In the genomic region with DNA sequence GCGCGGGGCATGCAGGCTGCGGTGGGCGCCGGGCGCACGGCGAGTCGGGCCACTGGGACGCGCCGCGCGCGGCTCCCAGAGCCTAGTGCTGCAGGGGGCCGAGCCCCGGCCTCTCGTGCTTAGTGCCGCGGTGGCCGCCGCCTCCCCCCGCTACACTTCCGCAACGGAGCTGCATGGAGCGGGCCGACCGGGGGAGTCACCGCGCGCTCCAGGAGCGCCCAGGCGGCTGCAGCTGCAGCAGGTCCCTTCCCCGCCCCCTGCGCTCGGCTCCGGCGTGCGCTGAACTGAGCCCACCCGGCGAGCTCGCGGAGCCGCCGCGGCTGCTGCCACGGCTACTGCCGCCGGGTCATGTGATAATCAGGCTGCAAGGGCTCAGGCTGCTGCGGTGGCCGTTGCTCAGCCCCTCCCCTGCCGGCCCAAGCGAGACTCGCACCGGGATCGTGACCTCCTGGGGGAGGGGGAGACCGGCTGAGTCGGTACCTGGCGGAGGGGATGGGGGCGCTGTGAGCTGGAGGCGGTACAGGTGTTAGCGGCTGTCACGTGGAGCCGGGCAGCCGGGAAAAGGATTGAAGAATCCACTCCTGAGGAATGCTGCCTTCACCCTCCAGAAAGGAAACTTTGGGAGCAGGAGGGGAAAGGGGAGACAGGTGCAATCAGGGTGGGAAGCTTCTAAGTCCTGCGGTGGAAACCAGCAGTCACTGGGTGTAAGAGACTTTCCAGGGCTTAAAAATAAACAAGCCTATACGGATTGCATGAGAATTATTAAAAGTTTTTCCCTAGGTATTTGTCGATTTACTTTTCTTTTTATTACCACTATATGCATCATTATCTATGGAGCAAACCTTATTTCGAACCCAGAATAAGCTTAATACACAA, we compare ENCODE assay signal across 7 cellular contexts. TPM values are rescaled to one million over a fixed set of nuclear protein-coding genes. Genes with fewer than 3 reads are reported as not detected.
DNase-seq lines count a peak whose midpoint lies in the region; ATAC-seq, FAIRE-seq and TF ChIP-seq lines count a peak whose summit lies in the region.

A gene with protein sequence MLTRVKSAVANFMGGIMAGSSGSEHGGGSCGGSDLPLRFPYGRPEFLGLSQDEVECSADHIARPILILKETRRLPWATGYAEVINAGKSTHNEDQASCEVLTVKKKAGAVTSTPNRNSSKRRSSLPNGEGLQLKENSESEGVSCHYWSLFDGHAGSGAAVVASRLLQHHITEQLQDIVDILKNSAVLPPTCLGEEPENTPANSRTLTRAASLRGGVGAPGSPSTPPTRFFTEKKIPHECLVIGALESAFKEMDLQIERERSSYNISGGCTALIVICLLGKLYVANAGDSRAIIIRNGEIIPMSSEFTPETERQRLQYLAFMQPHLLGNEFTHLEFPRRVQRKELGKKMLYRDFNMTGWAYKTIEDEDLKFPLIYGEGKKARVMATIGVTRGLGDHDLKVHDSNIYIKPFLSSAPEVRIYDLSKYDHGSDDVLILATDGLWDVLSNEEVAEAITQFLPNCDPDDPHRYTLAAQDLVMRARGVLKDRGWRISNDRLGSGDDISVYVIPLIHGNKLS (minus strand): TSS at position 352 of the 876 bp plus-strand sequence. CDS start 414 bp downstream, outside the sequence.

- peak within 1 kb of the TSS; percentile 95 for H3K4me2 ChIP-seq in GM23338
- peak within 1 kb of the TSS; percentile 77 for H3K4me2 ChIP-seq in K562 (ENCODE audit: insufficient read depth, low read length)

- no peaks in the 10 kb centered on the region for H3K36me3 Mint-ChIP-seq in GM23338 (ENCODE audit: low read depth)

- H3K4me3 ChIP-seq in GM23338 (peak within 1 kb of the TSS; percentile 83), Peyer's patch (peak within 1 kb of the TSS; percentile 44 to 65 (median 58)), K562 (peak within 1 kb of the TSS; percentile 72)
- peak within 1 kb of the TSS; percentile 71 for H3K4me3 ChIP-seq in Jurkat, Clone E6-1 (ENCODE audit: low read length)

- peak within 1 kb of the TSS; percentile 81 for H3K27ac Mint-ChIP-seq in GM23338

- H3K9me3 Mint-ChIP-seq in GM23338: no peaks in the 10 kb centered on the region

- peaks cover 40% of the 10 kb centered on the region for H3K4me1 Mint-ChIP-seq in GM23338

- peak; percentile 83 for ATAC-seq in GM23338
- ATAC-seq in K562: peak; percentile 91

- intact Hi-C loops in K562 (cut with micrococcal nuclease): loop anchor here (2.0 to 5.0 kb wide), 3 partner anchors 42 to 132 kb away; no protein-coding TSS in a partner anchor

- H2AFZ ChIP-seq in GM23338 (peak within 1 kb of the TSS; percentile 23; the same call in 1 of the 2 replicates), K562 (ENCODE audit: low read depth, low read length) (peak within 1 kb of the TSS; percentile 91)

- H3K27me3 ChIP-seq in GM23338 (ENCODE audit: insufficient read depth) (no peaks in the 10 kb centered on the region), Peyer's patch (no peaks in the 10 kb centered on the region), K562 (ENCODE audit: control insufficient read depth in 2 of 2, insufficient read depth in 2 of 2, low read length in 2 of 2) (peaks cover 0 to 7% of the 10 kb centered on the region in 2 experiments; a peak in 1 of 5 replicates)

- no TSS peak for BruUV-seq in K562 (replicated peaks; lab: Mats Ljungman, UMichigan)

- H3K27ac ChIP-seq in GM23338 (ENCODE audit: low read depth): peak within 1 kb of the TSS; percentile 81
- peak within 1 kb of the TSS in 2 of 4 donors; percentile 39 to 44 for H3K27ac ChIP-seq in Peyer's patch
- H3K27ac ChIP-seq in K562 (ENCODE audit: extremely low read depth, low read depth, low read length): peak within 1 kb of the TSS; percentile 67

- no peaks in the 10 kb centered on the region for H3K9me3 ChIP-seq in Peyer's patch
- H3K9me3 ChIP-seq in K562 (replicated peaks; ENCODE audit: control insufficient read depth, insufficient read depth, low read depth, low read length): no peaks in the 10 kb centered on the region

- peak within 1 kb of the TSS; percentile 59 to 88 for H3K9ac ChIP-seq in K562 (ENCODE audit: insufficient read depth in 1 of 2, low read depth in 2 of 2, low read length in 2 of 2)

- H3K79me2 ChIP-seq in GM23338 (replicated peaks; ENCODE audit: insufficient read depth): peaks cover 36% of the 10 kb centered on the region
- H3K79me2 ChIP-seq in K562 (ENCODE audit: control insufficient read depth, insufficient read depth, low read length): peaks cover 41% of the 10 kb centered on the region

- no peaks in the 10 kb centered on the region for H3K9me1 ChIP-seq in K562 (ENCODE audit: control insufficient read depth, insufficient read depth, low read length)

- FAIRE-seq in K562 (lab: Jason Lieb, UNC): peak; percentile 37

- in situ Hi-C loops in K562 (cut with MboI): no loop called here

- no peaks in the 10 kb centered on the region for H3F3A ChIP-seq in GM23338 (replicated peaks; ENCODE audit: low read depth)

- H3K36me3 ChIP-seq in GM23338 (ENCODE audit: insufficient read depth) (no peaks in the 10 kb centered on the region), Peyer's patch (no peaks in the 10 kb centered on the region), K562 (ENCODE audit: control insufficient read depth, insufficient read depth, low read length) (no peaks in the 10 kb centered on the region)

- peaks cover 10% of the 10 kb centered on the region for H3K27me3 Mint-ChIP-seq in GM23338 (ENCODE audit: insufficient read depth, low read depth, poor library complexity)

- under 1% methylated on average over 47 of the region's 69 CpGs for WGBS in K562 (ENCODE audit: insufficient coverage, low coverage, missing lambda C conversion rate)

- TF ChIP-seq POLR2A in Peyer's patch (IDR thresholded peaks at IDR 0.05): peak in 1 of 2 donors; percentile 15
- peak; percentile 64 for TF ChIP-seq POLR2A in K562 (conservative IDR thresholded peaks at IDR 0.05)

- TF ChIP-seq CTCF in GM12872 (IDR thresholded peaks at IDR 0.05; ENCODE audit: insufficient read depth, low read depth, low read length) (peak; percentile 48), GM23338 (conservative IDR thresholded peaks at IDR 0.05; ENCODE audit: low read depth in 2 of 2) (peak; percentile 72 to 81), Peyer's patch (IDR thresholded peaks at IDR 0.05) (peak in 4 of 6 experiments; percentile 4 to 58 (median 54)), K562 (IDR thresholded peaks at IDR 0.05 in 2 of 3, conservative IDR thresholded peaks at IDR 0.05 in 1 of 3; ENCODE audit: insufficient read depth in 2 of 3, low read depth in 1 of 3, low read length in 3 of 3) (peak; percentile 63 to 85 (median 68))

- H4K20me1 ChIP-seq in GM23338 (replicated peaks; ENCODE audit: insufficient read depth) (no peaks in the 10 kb centered on the region), K562 (replicated peaks; ENCODE audit: control insufficient read depth, insufficient read depth, low read length) (no peaks in the 10 kb centered on the region)

- peak; percentile 38 to 48 for TF ChIP-seq RAD21 in K562 (CRISPR knock-in tag; conservative IDR thresholded peaks at IDR 0.05 in 1 of 2, IDR thresholded peaks at IDR 0.05 in 1 of 2)

- H3K4me3 Mint-ChIP-seq in GM23338: peak within 1 kb of the TSS; percentile 97

- TF ChIP-seq EP300 in K562 (IDR thresholded peaks at IDR 0.05; ENCODE audit: low read length): no peak

- POLR2A ChIA-PET in K562 (lab: Yijun Ruan, JAX): interaction anchor here (0.6 to 2.9 kb wide), 7 partner anchors 9 to 30 kb away, joined by 3 to 11 read pairs (median 4); no protein-coding TSS in a partner anchor

- DNase-seq in GM23338 (ENCODE audit: low spot score): peak; percentile 98
- DNase-seq in Jurkat, Clone E6-1 (ENCODE audit: low read depth, low spot score): peak; percentile 56
- DNase-seq in Peyer's patch: peak; percentile 18 to 83 (median 71)
- peak; percentile 88 to 91 (median 89) for DNase-seq in K562 (ENCODE audit: extremely low read depth in 1 of 4, low spot score in 3 of 4)
- peak; percentile 83 for DNase-seq in iPS DF 4.7 (ENCODE audit: extremely low read depth, low spot score)
- peak; percentile 19 for DNase-seq in renal cortical epithelial cell (ENCODE audit: low read depth)

- H3K9me2 ChIP-seq in GM23338 (ENCODE audit: insufficient read depth): no peaks in the 10 kb centered on the region

- CTCF ChIA-PET in K562 (lab: Yijun Ruan, JAX; ENCODE audit: low intra/inter-chr PET ratio): interaction anchor here (0.7 to 1.1 kb wide), 2 partner anchors 141 to 1025 kb away, joined by 3 read pairs; no protein-coding TSS in a partner anchor

- H3K4me1 ChIP-seq in GM23338 (ENCODE audit: insufficient read depth): peaks cover 44% of the 10 kb centered on the region
- H3K4me1 ChIP-seq in Peyer's patch: peaks cover 0 to 10% (median 0%) of the 10 kb centered on the region in 4 donors
- H3K4me1 ChIP-seq in K562 (replicated peaks in 1 of 2; ENCODE audit: control insufficient read depth in 2 of 2, insufficient read depth in 2 of 2, low read length in 2 of 2): peaks cover 10 to 24% of the 10 kb centered on the region in 2 experiments; a peak in 4 of 5 replicates

TF ChIP-seq in GM23338, 12 proteins besides CTCF, POLR2A, EP300 and RAD21 (continues in another document):
- peak; percentile 92 for TF ChIP-seq POLR2AphosphoS5 (IDR thresholded peaks at IDR 0.05; ENCODE audit: low read depth)

RNA-seq across cellular contexts. Expression of the gene that starts here (rescaled TPM):
- total RNA-seq in GM23338 (2014; rRNA removed; shearing (Covaris generic)): 41.2 and 41.3 TPM in 2 replicates
- polyA plus RNA-seq in GM23338 (2016; fragmentation: Nextera tagmentation; extraction: Ambion mirVana) (11.3 and 11.4 TPM in 2 replicates), K562 (2011; rRNA removed) (4.8 and 6.1 TPM in 2 replicates), K562 (2014; fragmentation: Illumina TruSeq; extraction: Trizol) (11.1 and 11.6 TPM in 2 replicates), K562 (2014; fragmentation: Nextera tagmentation; extraction: Ambion mirVana) (1 to 10 TPM; 5.3 to 8.1 TPM), K562 (2014; rRNA removed) (9.3 and 9.7 TPM in 2 replicates)
- 4.9 TPM for polyA plus RNA-seq in Jurkat, Clone E6-1 (2012; ENCODE audit: insufficient read depth, insufficient read length)
- total RNA-seq in Peyer's patch (1 to 10 TPM; 1.7 to 7.4 (median 3.4) TPM), K562 (2014; rRNA removed) (11.3 and 13.0 TPM in 2 replicates), K562 (2014; rRNA removed; fragmentation: Illumina TruSeq; extraction: Trizol) (13.7 and 17.2 TPM in 2 replicates), K562 (2015; rRNA removed; fragmentation: Illumina TruSeq; extraction: Trizol) (29.0 and 29.3 TPM in 2 replicates), K562 (2021) (21.5 and 23.0 TPM in 2 replicates), renal cortical epithelial cell (27.1 and 36.6 TPM in 2 replicates)
- 4.0 and 12.4 TPM in 2 replicates for total RNA-seq in K562 (2011; cell fraction: chromatin; rRNA removed; ENCODE audit: low replicate concordance)
- 5.7 and 6.2 TPM in 2 replicates for total RNA-seq in K562 (2011; cell fraction: nucleolus; rRNA removed)
- total RNA-seq in K562 (2011; cell fraction: nucleoplasm; rRNA removed): 5.2 and 6.4 TPM in 2 replicates
- polyA plus RNA-seq in K562 (2011; cell fraction: cytosol; rRNA removed): 4.5 and 5.7 TPM in 2 replicates
- 3.7 and 4.0 TPM in 2 replicates for polyA plus RNA-seq in K562 (2011; cell fraction: nucleus; rRNA removed)
- 9.0 and 13.2 TPM in 2 replicates for polyA plus RNA-seq in K562 (2012)
- polyA minus RNA-seq in K562 (2011; rRNA and poly(A)+ RNA removed): 10.7 and 12.0 TPM in 2 replicates
- 6.6 and 9.7 TPM in 2 replicates for polyA minus RNA-seq in K562 (2011; cell fraction: cytosol; rRNA and poly(A)+ RNA removed)
- 5.8 and 6.6 TPM in 2 replicates for polyA minus RNA-seq in K562 (2011; cell fraction: nucleus; rRNA and poly(A)+ RNA removed)

Comparison
In these comparisons a context has a peak if more than half of its experiments do, and no peak if none do; other contexts are left out.
1. DNase-seq: peak in every context shown above with its lines; median percentile 98 in GM23338; 89 in K562; 83 in iPS DF 4.7; 71 in Peyer's patch; 56 in Jurkat, Clone E6-1; 19 in renal cortical epithelial cell.